ENCODE assay signal across 1 cellular context in genomic region chr7:102282465-102283362, GRCh38.
TF ChIP-seq lines count a peak whose summit lies in the region.

No MANE protein-coding gene starts in this region.

TF ChIP-seq in Ishikawa, 13 proteins besides CTCF, POLR2A, EP300 and RAD21:
- TF ChIP-seq REST (IDR thresholded peaks at IDR 0.05; ENCODE audit: low read depth) (0 out of 2 replicates have a peak, but pooled peaks have one; percentile 8), YY1 (IDR thresholded peaks at IDR 0.05; ENCODE audit: low read depth) (no peak)
TF ChIP-seq in Ishikawa: peak in this region for 1.
